1 cellular context compared by ENCODE assay signal in the genomic region with DNA sequence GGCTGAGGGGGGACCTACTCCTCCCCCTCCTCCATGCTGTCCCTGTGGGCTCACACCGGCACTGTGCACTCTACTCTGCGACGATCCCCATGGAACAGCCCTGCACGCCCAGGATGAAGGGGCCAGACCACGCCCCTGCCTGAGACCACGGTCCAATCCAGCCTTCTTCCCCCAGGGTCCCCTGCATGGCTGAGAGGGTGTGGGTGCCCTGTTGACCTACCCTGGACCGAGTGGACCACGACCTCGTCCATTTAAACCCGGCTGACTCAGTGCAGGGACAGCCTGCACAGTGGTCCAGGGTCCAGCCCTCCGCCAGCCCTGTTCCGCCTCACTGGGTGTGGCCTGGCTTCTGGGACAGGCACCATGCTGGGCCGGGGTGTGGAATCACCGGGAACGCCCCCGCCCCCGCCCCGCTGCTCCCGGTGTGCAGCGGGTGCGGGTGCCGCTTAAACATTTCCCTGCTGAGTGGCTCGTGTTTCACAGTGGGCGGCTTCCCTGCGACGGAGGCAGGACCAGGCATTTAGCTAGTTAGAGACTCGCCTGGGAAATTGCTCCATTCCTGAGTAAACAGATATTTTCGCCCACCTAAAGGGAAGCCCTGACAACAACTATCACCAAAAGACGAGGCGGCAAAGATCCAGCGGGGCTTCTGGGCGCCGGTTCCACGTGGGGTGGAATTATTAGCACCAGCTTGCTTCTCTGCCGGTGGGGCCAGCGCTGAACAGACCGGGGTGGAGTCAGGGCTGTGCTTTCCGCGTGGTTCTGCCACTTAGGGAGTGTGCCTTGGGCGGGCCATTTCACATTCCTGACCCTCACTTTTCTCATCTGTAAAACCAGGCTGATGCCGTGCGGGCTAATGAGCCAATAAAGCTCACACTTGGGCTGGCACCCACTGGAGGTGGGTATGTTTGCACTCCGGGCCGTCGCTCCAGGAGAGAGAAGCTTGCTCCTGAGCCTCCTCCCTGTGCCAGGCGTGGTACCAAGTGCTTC.
TF ChIP-seq lines count a peak whose summit lies in the region.

No MANE protein-coding gene starts in this region.

TF ChIP-seq in HepG2, 621 proteins besides CTCF, POLR2A, EP300 and RAD21 (continued from another document and continues in another):
- TF ChIP-seq, protein P1, sequence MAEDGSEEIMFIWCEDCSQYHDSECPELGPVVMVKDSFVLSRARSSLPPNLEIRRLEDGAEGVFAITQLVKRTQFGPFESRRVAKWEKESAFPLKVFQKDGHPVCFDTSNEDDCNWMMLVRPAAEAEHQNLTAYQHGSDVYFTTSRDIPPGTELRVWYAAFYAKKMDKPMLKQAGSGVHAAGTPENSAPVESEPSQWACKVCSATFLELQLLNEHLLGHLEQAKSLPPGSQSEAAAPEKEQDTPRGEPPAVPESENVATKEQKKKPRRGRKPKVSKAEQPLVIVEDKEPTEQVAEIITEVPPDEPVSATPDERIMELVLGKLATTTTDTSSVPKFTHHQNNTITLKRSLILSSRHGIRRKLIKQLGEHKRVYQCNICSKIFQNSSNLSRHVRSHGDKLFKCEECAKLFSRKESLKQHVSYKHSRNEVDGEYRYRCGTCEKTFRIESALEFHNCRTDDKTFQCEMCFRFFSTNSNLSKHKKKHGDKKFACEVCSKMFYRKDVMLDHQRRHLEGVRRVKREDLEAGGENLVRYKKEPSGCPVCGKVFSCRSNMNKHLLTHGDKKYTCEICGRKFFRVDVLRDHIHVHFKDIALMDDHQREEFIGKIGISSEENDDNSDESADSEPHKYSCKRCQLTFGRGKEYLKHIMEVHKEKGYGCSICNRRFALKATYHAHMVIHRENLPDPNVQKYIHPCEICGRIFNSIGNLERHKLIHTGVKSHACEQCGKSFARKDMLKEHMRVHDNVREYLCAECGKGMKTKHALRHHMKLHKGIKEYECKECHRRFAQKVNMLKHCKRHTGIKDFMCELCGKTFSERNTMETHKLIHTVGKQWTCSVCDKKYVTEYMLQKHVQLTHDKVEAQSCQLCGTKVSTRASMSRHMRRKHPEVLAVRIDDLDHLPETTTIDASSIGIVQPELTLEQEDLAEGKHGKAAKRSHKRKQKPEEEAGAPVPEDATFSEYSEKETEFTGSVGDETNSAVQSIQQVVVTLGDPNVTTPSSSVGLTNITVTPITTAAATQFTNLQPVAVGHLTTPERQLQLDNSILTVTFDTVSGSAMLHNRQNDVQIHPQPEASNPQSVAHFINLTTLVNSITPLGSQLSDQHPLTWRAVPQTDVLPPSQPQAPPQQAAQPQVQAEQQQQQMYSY (CRISPR knock-in tag; IDR thresholded peaks at IDR 0.05), result no peak
- TF ChIP-seq ZNF24 (IDR thresholded peaks at IDR 0.05) (no peak), ZNF792 (CRISPR knock-in tag; IDR thresholded peaks at IDR 0.05) (peak; percentile 84; the same call in 1 of the 2 replicates), FOSL1 (CRISPR knock-in tag; IDR thresholded peaks at IDR 0.05; ENCODE audit: borderline replicate concordance) (peak; percentile 55; the same call in 1 of the 2 replicates), ERF (CRISPR knock-in tag; IDR thresholded peaks at IDR 0.05) (peak; percentile 83), EEA1 (CRISPR knock-in tag; IDR thresholded peaks at IDR 0.05; ENCODE audit: borderline replicate concordance) (no peak), NFKB2 (CRISPR knock-in tag; IDR thresholded peaks at IDR 0.05; ENCODE audit: borderline replicate concordance) (0 out of 2 replicates have a peak, but pooled peaks have one; percentile 65), BHLHE40 (IDR thresholded peaks at IDR 0.05; ENCODE audit: low read length) (0 out of 2 replicates have a peak, but pooled peaks have one; percentile 4), JDP2 (CRISPR knock-in tag; IDR thresholded peaks at IDR 0.05; ENCODE audit: borderline replicate concordance) (no peak), SOX13 (IDR thresholded peaks at IDR 0.05) (no peak), SOX13 (CRISPR knock-in tag; conservative IDR thresholded peaks at IDR 0.05 in 1 of 2, IDR thresholded peaks at IDR 0.05 in 1 of 2) (peak in 1 of 2 experiments; percentile 33; a peak in 1 of 4 replicates), ARNTL (CRISPR knock-in tag; IDR thresholded peaks at IDR 0.05) (peak; percentile 37; the same call in 1 of the 2 replicates), ZNF674 (CRISPR knock-in tag; IDR thresholded peaks at IDR 0.05; ENCODE audit: low read depth) (no peak), SOX5 (CRISPR knock-in tag; IDR thresholded peaks at IDR 0.05; ENCODE audit: borderline replicate concordance) (peak; percentile 53; the same call in 1 of the 2 replicates), AKAP8 (CRISPR knock-in tag; IDR thresholded peaks at IDR 0.05) (peak; percentile 98), SOX6 (IDR thresholded peaks at IDR 0.05) (no peak), SOX6 (CRISPR knock-in tag; IDR thresholded peaks at IDR 0.05) (peak; percentile 79), ZC3H13 (CRISPR knock-in tag; IDR thresholded peaks at IDR 0.05) (peak; percentile 92), SRSF1 (optimal IDR thresholded peaks at IDR 0.05; ENCODE audit: low read depth, low read length) (peak; percentile 88), ZNF850 (CRISPR knock-in tag; conservative IDR thresholded peaks at IDR 0.05) (0 out of 2 replicates have a peak, but pooled peaks have one; percentile 29)
- TF ChIP-seq, protein P2, sequence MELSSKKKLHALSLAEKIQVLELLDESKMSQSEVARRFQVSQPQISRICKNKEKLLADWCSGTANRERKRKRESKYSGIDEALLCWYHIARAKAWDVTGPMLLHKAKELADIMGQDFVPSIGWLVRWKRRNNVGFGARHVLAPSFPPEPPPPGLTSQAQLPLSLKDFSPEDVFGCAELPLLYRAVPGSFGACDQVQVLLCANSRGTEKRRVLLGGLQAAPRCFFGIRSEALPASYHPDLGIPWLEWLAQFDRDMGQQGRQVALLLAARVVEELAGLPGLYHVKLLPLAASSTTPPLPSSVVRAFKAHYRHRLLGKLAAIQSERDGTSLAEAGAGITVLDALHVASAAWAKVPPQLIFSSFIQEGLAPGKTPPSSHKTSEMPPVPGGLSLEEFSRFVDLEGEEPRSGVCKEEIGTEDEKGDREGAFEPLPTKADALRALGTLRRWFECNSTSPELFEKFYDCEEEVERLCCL (CRISPR knock-in tag; IDR thresholded peaks at IDR 0.05; ENCODE audit: borderline replicate concordance), result no peak
- TF ChIP-seq, protein P3, sequence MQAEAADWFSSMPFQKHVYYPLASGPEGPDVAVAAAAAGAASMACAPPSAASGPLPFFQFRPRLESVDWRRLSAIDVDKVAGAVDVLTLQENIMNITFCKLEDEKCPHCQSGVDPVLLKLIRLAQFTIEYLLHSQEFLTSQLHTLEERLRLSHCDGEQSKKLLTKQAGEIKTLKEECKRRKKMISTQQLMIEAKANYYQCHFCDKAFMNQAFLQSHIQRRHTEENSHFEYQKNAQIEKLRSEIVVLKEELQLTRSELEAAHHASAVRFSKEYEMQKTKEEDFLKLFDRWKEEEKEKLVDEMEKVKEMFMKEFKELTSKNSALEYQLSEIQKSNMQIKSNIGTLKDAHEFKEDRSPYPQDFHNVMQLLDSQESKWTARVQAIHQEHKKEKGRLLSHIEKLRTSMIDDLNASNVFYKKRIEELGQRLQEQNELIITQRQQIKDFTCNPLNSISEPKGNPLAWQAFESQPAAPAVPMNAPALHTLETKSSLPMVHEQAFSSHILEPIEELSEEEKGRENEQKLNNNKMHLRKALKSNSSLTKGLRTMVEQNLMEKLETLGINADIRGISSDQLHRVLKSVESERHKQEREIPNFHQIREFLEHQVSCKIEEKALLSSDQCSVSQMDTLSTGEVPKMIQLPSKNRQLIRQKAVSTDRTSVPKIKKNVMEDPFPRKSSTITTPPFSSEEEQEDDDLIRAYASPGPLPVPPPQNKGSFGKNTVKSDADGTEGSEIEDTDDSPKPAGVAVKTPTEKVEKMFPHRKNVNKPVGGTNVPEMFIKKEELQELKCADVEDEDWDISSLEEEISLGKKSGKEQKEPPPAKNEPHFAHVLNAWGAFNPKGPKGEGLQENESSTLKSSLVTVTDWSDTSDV (CRISPR knock-in tag; IDR thresholded peaks at IDR 0.05), result no peak
- TF ChIP-seq, protein P4, sequence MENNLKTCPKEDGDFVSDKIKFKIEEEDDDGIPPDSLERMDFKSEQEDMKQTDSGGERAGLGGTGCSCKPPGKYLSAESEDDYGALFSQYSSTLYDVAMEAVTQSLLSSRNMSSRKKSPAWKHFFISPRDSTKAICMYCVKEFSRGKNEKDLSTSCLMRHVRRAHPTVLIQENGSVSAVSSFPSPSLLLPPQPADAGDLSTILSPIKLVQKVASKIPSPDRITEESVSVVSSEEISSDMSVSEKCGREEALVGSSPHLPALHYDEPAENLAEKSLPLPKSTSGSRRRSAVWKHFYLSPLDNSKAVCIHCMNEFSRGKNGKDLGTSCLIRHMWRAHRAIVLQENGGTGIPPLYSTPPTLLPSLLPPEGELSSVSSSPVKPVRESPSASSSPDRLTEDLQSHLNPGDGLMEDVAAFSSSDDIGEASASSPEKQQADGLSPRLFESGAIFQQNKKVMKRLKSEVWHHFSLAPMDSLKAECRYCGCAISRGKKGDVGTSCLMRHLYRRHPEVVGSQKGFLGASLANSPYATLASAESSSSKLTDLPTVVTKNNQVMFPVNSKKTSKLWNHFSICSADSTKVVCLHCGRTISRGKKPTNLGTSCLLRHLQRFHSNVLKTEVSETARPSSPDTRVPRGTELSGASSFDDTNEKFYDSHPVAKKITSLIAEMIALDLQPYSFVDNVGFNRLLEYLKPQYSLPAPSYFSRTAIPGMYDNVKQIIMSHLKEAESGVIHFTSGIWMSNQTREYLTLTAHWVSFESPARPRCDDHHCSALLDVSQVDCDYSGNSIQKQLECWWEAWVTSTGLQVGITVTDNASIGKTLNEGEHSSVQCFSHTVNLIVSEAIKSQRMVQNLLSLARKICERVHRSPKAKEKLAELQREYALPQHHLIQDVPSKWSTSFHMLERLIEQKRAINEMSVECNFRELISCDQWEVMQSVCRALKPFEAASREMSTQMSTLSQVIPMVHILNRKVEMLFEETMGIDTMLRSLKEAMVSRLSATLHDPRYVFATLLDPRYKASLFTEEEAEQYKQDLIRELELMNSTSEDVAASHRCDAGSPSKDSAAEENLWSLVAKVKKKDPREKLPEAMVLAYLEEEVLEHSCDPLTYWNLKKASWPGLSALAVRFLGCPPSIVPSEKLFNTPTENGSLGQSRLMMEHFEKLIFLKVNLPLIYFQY (CRISPR knock-in tag; IDR thresholded peaks at IDR 0.05; ENCODE audit: borderline replicate concordance), result peak; percentile 88; the same call in 1 of the 2 replicates
- TF ChIP-seq, protein P5, sequence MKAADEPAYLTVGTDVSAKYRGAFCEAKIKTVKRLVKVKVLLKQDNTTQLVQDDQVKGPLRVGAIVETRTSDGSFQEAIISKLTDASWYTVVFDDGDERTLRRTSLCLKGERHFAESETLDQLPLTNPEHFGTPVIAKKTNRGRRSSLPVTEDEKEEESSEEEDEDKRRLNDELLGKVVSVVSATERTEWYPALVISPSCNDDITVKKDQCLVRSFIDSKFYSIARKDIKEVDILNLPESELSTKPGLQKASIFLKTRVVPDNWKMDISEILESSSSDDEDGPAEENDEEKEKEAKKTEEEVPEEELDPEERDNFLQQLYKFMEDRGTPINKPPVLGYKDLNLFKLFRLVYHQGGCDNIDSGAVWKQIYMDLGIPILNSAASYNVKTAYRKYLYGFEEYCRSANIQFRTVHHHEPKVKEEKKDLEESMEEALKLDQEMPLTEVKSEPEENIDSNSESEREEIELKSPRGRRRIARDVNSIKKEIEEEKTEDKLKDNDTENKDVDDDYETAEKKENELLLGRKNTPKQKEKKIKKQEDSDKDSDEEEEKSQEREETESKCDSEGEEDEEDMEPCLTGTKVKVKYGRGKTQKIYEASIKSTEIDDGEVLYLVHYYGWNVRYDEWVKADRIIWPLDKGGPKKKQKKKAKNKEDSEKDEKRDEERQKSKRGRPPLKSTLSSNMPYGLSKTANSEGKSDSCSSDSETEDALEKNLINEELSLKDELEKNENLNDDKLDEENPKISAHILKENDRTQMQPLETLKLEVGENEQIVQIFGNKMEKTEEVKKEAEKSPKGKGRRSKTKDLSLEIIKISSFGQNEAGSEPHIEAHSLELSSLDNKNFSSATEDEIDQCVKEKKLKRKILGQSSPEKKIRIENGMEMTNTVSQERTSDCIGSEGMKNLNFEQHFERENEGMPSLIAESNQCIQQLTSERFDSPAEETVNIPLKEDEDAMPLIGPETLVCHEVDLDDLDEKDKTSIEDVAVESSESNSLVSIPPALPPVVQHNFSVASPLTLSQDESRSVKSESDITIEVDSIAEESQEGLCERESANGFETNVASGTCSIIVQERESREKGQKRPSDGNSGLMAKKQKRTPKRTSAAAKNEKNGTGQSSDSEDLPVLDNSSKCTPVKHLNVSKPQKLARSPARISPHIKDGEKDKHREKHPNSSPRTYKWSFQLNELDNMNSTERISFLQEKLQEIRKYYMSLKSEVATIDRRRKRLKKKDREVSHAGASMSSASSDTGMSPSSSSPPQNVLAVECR (CRISPR knock-in tag; IDR thresholded peaks at IDR 0.05; ENCODE audit: borderline replicate concordance), result peak; percentile 63
- TF ChIP-seq, protein P6, sequence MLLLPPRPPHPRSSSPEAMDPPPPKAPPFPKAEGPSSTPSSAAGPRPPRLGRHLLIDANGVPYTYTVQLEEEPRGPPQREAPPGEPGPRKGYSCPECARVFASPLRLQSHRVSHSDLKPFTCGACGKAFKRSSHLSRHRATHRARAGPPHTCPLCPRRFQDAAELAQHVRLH (CRISPR knock-in tag; IDR thresholded peaks at IDR 0.05; ENCODE audit: borderline replicate concordance, low read depth), result peak; percentile 53; the same call in 1 of the 2 replicates
- TF ChIP-seq, protein P7, sequence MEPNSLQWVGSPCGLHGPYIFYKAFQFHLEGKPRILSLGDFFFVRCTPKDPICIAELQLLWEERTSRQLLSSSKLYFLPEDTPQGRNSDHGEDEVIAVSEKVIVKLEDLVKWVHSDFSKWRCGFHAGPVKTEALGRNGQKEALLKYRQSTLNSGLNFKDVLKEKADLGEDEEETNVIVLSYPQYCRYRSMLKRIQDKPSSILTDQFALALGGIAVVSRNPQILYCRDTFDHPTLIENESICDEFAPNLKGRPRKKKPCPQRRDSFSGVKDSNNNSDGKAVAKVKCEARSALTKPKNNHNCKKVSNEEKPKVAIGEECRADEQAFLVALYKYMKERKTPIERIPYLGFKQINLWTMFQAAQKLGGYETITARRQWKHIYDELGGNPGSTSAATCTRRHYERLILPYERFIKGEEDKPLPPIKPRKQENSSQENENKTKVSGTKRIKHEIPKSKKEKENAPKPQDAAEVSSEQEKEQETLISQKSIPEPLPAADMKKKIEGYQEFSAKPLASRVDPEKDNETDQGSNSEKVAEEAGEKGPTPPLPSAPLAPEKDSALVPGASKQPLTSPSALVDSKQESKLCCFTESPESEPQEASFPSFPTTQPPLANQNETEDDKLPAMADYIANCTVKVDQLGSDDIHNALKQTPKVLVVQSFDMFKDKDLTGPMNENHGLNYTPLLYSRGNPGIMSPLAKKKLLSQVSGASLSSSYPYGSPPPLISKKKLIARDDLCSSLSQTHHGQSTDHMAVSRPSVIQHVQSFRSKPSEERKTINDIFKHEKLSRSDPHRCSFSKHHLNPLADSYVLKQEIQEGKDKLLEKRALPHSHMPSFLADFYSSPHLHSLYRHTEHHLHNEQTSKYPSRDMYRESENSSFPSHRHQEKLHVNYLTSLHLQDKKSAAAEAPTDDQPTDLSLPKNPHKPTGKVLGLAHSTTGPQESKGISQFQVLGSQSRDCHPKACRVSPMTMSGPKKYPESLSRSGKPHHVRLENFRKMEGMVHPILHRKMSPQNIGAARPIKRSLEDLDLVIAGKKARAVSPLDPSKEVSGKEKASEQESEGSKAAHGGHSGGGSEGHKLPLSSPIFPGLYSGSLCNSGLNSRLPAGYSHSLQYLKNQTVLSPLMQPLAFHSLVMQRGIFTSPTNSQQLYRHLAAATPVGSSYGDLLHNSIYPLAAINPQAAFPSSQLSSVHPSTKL (CRISPR knock-in tag; IDR thresholded peaks at IDR 0.05), result peak; percentile 60; the same call in 1 of the 2 replicates
